Comparison of ENCODE assay signal across 1 cellular context in genomic region chr7:74922445-74922880, GRCh38. TPM values are rescaled to one million over a fixed set of nuclear protein-coding genes. Genes with fewer than 3 reads are reported as not detected.
"Had no signal": no experiment of that assay in that cellular context is flagged by ENCODE, and none has a peak within 500 bp of the region (broad histone marks: within the 10 kb centered on the region; RNA-seq: fewer than 3 reads in every experiment).

No MANE protein-coding gene starts in this region.

RNA-seq across cellular contexts. Expression of gene CASTOR2, which starts 42.0 kb away (rescaled TPM):
- polyA plus RNA-seq: IgD-negative memory B cell had no signal
